In genomic region chr14:73452341-73453191, GRCh38 we compare ENCODE assay signal across 12 cellular contexts. TPM values are rescaled to one million over a fixed set of nuclear protein-coding genes. Genes with fewer than 3 reads are reported as not detected.
DNase-seq lines count a peak whose midpoint lies in the region; ATAC-seq, FAIRE-seq and TF ChIP-seq lines count a peak whose summit lies in the region.
"Had no signal": no experiment of that assay in that cellular context is flagged by ENCODE, and none has a peak within 500 bp of the region (broad histone marks: within the 10 kb centered on the region; RNA-seq: fewer than 3 reads in every experiment).

No MANE protein-coding gene starts in this region.

- 97 to 100% methylated on average over 5 to 11 of the region's 11 CpGs for WGBS in endodermal cell (ENCODE audit: insufficient coverage in 1 of 2, insufficient read length in 1 of 2), 2 experiments

- H3K9me3 ChIP-seq in endodermal cell (ENCODE audit: control insufficient read depth, low read length), result no peaks in the 10 kb centered on the region
- H3K9me3 ChIP-seq: upper lobe of left lung had no signal

- no peak overlapping the region for H3K27ac Mint-ChIP-seq in endodermal cell

- DNase-seq in GM18507 (ENCODE audit: extremely low spot score, insufficient read length, low read depth), result no peak
- DNase-seq in RWPE1 (ENCODE audit: low spot score), result peak; percentile 26
- peak; percentile 96 for DNase-seq in fibroblast of mammary gland (ENCODE audit: low read depth)
- DNase-seq in dorsolateral prefrontal cortex, result no peak
- no peak for DNase-seq in endodermal cell
- DNase-seq in COLO668 (lab: John Stamatoyannopoulos, UW; ENCODE audit: unreplicated experiment), result no peak
- DNase-seq: upper lobe of left lung had no signal

- no peaks in the 10 kb centered on the region for H3K27me3 ChIP-seq in ACC112 (ENCODE audit: insufficient read depth, low read length)
- H3K27me3 ChIP-seq in dorsolateral prefrontal cortex, result no peaks in the 10 kb centered on the region
- H3K27me3 ChIP-seq in endodermal cell (ENCODE audit: control insufficient read depth, insufficient read depth, low read length, poor library complexity, severe bottlenecking), result no peaks in the 10 kb centered on the region
- H3K27me3 ChIP-seq: upper lobe of left lung had no signal

- H3K36me3 ChIP-seq in ACC112 (ENCODE audit: insufficient read depth, low read length), result peaks cover 2% of the 10 kb centered on the region; the same call in 1 of the 2 replicates
- peaks cover 12% of the 10 kb centered on the region for H3K36me3 ChIP-seq in endodermal cell (ENCODE audit: control insufficient read depth, insufficient read depth, low read length)
- H3K36me3 ChIP-seq: upper lobe of left lung had no signal

- FAIRE-seq in GM18507 (lab: Jason Lieb, UNC), result peak; percentile 84
- FAIRE-seq: H1, islet of Langerhans had no signal

- H3K27ac ChIP-seq in ACC112 (ENCODE audit: low read depth, low read length) (peak overlapping the region; percentile 11; the same call in 1 of the 2 replicates), RWPE1 (peak overlapping the region; percentile 58), dorsolateral prefrontal cortex (peak overlapping the region in 26 of 59 donors; percentile 1 to 76 (median 32)), endodermal cell (ENCODE audit: low read depth, low read length) (no peak overlapping the region)

- ATAC-seq in GM18517 (IDR thresholded peaks at IDR 0.05; ENCODE audit: unreplicated experiment), result no peak
- ATAC-seq: activated CD4-positive, CD25-positive, alpha-beta regulatory T cell treated with anti-CD3 and anti-CD28 coated beads, Interleukin-2, amount 50 U/mL, for 24 hours had no signal

- H3K4me3 ChIP-seq in ACC112 (ENCODE audit: low read depth, low read length) (no peak overlapping the region), fibroblast of mammary gland (ENCODE audit: control insufficient read depth, low read depth, low read length) (no peak overlapping the region), dorsolateral prefrontal cortex (no peak overlapping the region), endodermal cell (ENCODE audit: low read length) (no peak overlapping the region)
- H3K4me3 ChIP-seq: upper lobe of left lung had no signal

- no peak overlapping the region for H3K4me3 Mint-ChIP-seq in endodermal cell

- CTCF ChIA-PET in RWPE1 (lab: Yijun Ruan, JAX), result no interaction called here

- no peaks in the 10 kb centered on the region for H3K27me3 Mint-ChIP-seq in endodermal cell (ENCODE audit: insufficient read depth)

- H3K4me1 Mint-ChIP-seq in endodermal cell, result peaks cover 17% of the 10 kb centered on the region

- TF ChIP-seq CTCF in RWPE1 (conservative IDR thresholded peaks at IDR 0.05; ENCODE audit: low read depth) (no peak), fibroblast of mammary gland (conservative IDR thresholded peaks at IDR 0.05; ENCODE audit: control insufficient read depth, insufficient read depth, low read depth, low read length) (no peak), dorsolateral prefrontal cortex (IDR thresholded peaks at IDR 0.05 in 54 of 56, conservative IDR thresholded peaks at IDR 0.05 in 2 of 56; ENCODE audit: low read depth in 1 of 56, partially characterized antibody in 56 of 56) (no peak), endodermal cell (conservative IDR thresholded peaks at IDR 0.05) (no peak)

- no peak overlapping the region for H2AFZ ChIP-seq in ACC112 (ENCODE audit: low read length, unreplicated experiment)

- H3K9ac ChIP-seq in endodermal cell (ENCODE audit: extremely low read depth, low read length, poor library complexity, severe bottlenecking), result no peak overlapping the region

- H3K79me2 ChIP-seq in ACC112 (ENCODE audit: control insufficient read depth, insufficient read depth, low read length, unreplicated experiment), result peaks cover 98% of the 10 kb centered on the region

- intact Hi-C loops in dorsolateral prefrontal cortex (cut with DNase I), result no loop called here

- H3K36me3 Mint-ChIP-seq in endodermal cell (ENCODE audit: low read depth), result no peaks in the 10 kb centered on the region

- POLR2A ChIA-PET in RWPE1 (lab: Yijun Ruan, JAX; ENCODE audit: low non-redundant PET), result no interaction called here

- H3K4me1 ChIP-seq in ACC112 (ENCODE audit: control insufficient read depth, insufficient read depth, low read length, unreplicated experiment) (peaks cover 25% of the 10 kb centered on the region), endodermal cell (ENCODE audit: control insufficient read depth, insufficient read depth, low read length) (peaks cover 2% of the 10 kb centered on the region)

- no peaks in the 10 kb centered on the region for H3K9me3 Mint-ChIP-seq in endodermal cell

RNA-seq across cellular contexts. Expression of gene NUMB, which starts 5.8 kb away (rescaled TPM):
- 10 to 100 TPM; 49.2 to 92.1 (median 68.4) TPM for total RNA-seq in dorsolateral prefrontal cortex
- 10 to 100 TPM; 79.9 to 85.2 TPM for total RNA-seq in endodermal cell
- 44.4 TPM for polyA plus RNA-seq in endodermal cell (2013, experiment 1 of 2)
- polyA plus RNA-seq in endodermal cell (2013, experiment 2 of 2), result 38.5 TPM

RNA-seq across cellular contexts. Expression of gene RIOX1, which starts 38.2 kb away (rescaled TPM):
- total RNA-seq in dorsolateral prefrontal cortex, result 10 to 100 TPM in 118 of 120 experiments, 1 to 10 TPM in 2; 9.3 to 18.4 (median 13.5) TPM
- 10 to 100 TPM; 20.1 to 21.5 TPM for total RNA-seq in endodermal cell
- polyA plus RNA-seq in endodermal cell (2013, experiment 1 of 2), result 13.2 TPM
- 12.3 TPM for polyA plus RNA-seq in endodermal cell (2013, experiment 2 of 2)

Comparison
In these comparisons a context has a peak if more than half of its experiments do, and no peak if none do; other contexts are left out.
1. DNase-seq: peak in RWPE1 (single experiment) and fibroblast of mammary gland (single experiment); none in GM18507 (single experiment), dorsolateral prefrontal cortex (0 of 10), endodermal cell (single experiment) and COLO668 (single experiment).